9 cellular contexts compared by ENCODE assay signal in the genomic region with DNA sequence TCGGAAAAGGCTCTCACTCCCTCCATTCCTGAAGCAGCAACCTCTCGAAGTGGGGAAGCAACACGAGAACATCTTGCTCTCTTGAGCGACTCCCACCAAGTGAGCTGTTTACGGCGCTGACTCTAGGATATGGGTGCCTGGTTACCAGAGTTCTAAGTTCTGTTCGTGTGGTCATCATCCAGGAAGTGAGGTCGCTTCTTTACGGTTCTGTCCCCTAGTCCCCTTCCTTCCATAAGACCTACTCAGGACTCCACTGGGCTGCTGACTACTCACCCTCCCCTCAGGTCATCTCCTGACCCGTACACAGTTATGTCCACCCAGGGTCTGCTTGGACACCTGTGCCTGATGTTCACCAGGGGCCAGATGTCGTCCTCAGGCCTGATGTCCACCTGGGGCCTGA. TPM values are rescaled to one million over a fixed set of nuclear protein-coding genes. Genes with fewer than 3 reads are reported as not detected.
"Had no signal": no experiment of that assay in that cellular context is flagged by ENCODE, and none has a peak within 500 bp of the region (broad histone marks: within the 10 kb centered on the region; RNA-seq: fewer than 3 reads in every experiment).

Gene CDRT15, minus strand, starts transcription at position 101 of the 400 bp plus-strand sequence. Its CDS starts 29 bp downstream, at position 72.

RNA-seq across cellular contexts. Expression of gene CDRT15, which starts in this region (rescaled TPM):
- total RNA-seq: OCI-LY7, PC-3, PC-9, Peyer's patch, Right ventricle myocardium inferior, Right ventricle myocardium superior, SJSA1, SK-MEL-5 had no signal
- polyA plus RNA-seq: SK-N-SH had no signal
